In the genomic region with DNA sequence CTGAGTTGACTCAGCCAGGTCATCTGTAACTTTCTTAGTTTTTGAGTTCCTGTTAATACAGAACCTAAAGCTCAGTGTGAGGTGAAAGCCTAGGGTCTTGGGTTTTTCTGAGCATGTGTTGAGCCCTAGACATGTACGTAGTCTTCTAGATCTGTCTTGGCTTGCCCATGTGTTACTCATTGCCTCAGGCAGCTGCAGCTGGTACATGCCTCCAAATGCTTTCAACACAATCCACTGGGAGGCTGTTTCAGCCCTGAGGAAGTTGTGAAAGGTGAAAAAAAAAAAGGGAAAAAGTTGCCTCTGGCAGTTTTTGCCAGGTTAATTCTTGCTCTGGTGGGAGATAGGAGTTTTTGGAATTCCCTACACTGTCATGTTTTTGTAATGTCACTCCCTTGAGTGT, we compare ENCODE assay signal across 16 cellular contexts. TPM values are rescaled to one million over a fixed set of nuclear protein-coding genes. Genes with fewer than 3 reads are reported as not detected.
DNase-seq lines count a peak whose midpoint lies in the region; ATAC-seq and TF ChIP-seq lines count a peak whose summit lies in the region.
"Had no signal": no experiment of that assay in that cellular context is flagged by ENCODE, and none has a peak within 500 bp of the region (broad histone marks: within the 10 kb centered on the region; RNA-seq: fewer than 3 reads in every experiment).

No MANE protein-coding gene starts in this region.

- no peak overlapping the region for H3K4me2 ChIP-seq in mesendoderm (ENCODE audit: low read length)

- no peak overlapping the region for H4K8ac ChIP-seq in mesendoderm (ENCODE audit: low read depth, low read length)

- H2BK120ac ChIP-seq in mesendoderm (ENCODE audit: low read depth, low read length) = no peak overlapping the region

- peaks cover 4% of the 10 kb centered on the region for H3K36me3 ChIP-seq in mesendoderm (ENCODE audit: control insufficient read depth, insufficient read depth, low read length)

- no peak overlapping the region for H3K23ac ChIP-seq in mesendoderm (ENCODE audit: low read length)

- H3K56ac ChIP-seq in mesendoderm (ENCODE audit: low read length) = no peak overlapping the region

- no peaks in the 10 kb centered on the region for H3K79me2 ChIP-seq in mesendoderm (ENCODE audit: control insufficient read depth, insufficient read depth, low read length)

- peaks cover 1% of the 10 kb centered on the region for H3K4me1 ChIP-seq in mesendoderm (ENCODE audit: control insufficient read depth, low read depth, low read length)
- H3K4me1 ChIP-seq: BE2C had no signal

- no peak overlapping the region for H4K5ac ChIP-seq in mesendoderm (ENCODE audit: low read length)

- H3K9ac ChIP-seq in mesendoderm (ENCODE audit: low read length) = no peak overlapping the region

- no peaks in the 10 kb centered on the region for H3K79me1 ChIP-seq in mesendoderm (ENCODE audit: low read length)

- H3K27me3 ChIP-seq in mesendoderm (ENCODE audit: insufficient read depth, low read length, poor library complexity) = no peaks in the 10 kb centered on the region
- H3K27me3 ChIP-seq: BE2C had no signal

- no peak overlapping the region for H2BK15ac ChIP-seq in mesendoderm (replicated peaks; ENCODE audit: low read depth)

- peak overlapping the region; percentile 19 for H3K27ac ChIP-seq in mesendoderm (ENCODE audit: low read depth, low read length)

- H3K4ac ChIP-seq in mesendoderm (ENCODE audit: low read depth, low read length) = no peak overlapping the region

- H3K18ac ChIP-seq in mesendoderm (ENCODE audit: low read length) = no peak overlapping the region

- WGBS in mesendoderm (ENCODE audit: extremely low coverage, insufficient coverage, low lambda C conversion rate) = no CpG with 5 or more reads among the region's 1 CpG

- H3K4me3 ChIP-seq in AG10803 (ENCODE audit: low read length) (no peak overlapping the region), choroid plexus epithelial cell (ENCODE audit: low read depth, low read length) (no peak overlapping the region), mesendoderm (ENCODE audit: low read length) (no peak overlapping the region)

- H2AK5ac ChIP-seq in mesendoderm (ENCODE audit: low read length) = no peak overlapping the region

- ATAC-seq in GM18909 (IDR thresholded peaks at IDR 0.05; ENCODE audit: poor library complexity, unreplicated experiment) (no peak), GM19455 (IDR thresholded peaks at IDR 0.05; ENCODE audit: unreplicated experiment) (no peak), HG03108 (IDR thresholded peaks at IDR 0.05; ENCODE audit: unreplicated experiment) (no peak)
- ATAC-seq: stimulated activated naive CD8-positive, alpha-beta T cell treated with anti-CD3 and anti-CD28 coated beads, Interleukin-15, Interleukin-2, amounts not matched to agents 100 U/mL and 50 U/mL, for 24 hours; T-helper 17 cell had no signal

- DNase-seq in AG10803 (ENCODE audit: low read depth) (peak; percentile 87), NCI-H2171 (lab: John Stamatoyannopoulos, UW) (peak; percentile 82), choroid plexus epithelial cell (ENCODE audit: low read depth) (peak; percentile 72), mesendoderm (peak; percentile 53)
- DNase-seq in stimulated activated CD4-positive, alpha-beta T cell treated with anti-CD3 and anti-CD28 coated beads, Interleukin-2, amount 100 ng/mL, for 24 hours = no peak
- DNase-seq: activated effector memory CD4-positive, alpha-beta T cell treated with anti-CD3 and anti-CD28 coated beads, Interleukin-2, amount 50 U/mL, for 16 hours; BE2C; central memory CD4-positive, alpha-beta T cell; DMS79; NCI-H2227 treated with DMSO at 0.1 percent for 48 hours; stimulated activated CD4-positive, alpha-beta T cell treated with anti-CD3 and anti-CD28 coated beads, Interleukin-4, amount 100 ng/mL, for 24 hours; stimulated activated naive CD8-positive, alpha-beta T cell treated with anti-CD3 and anti-CD28 coated beads, Interleukin-15, Interleukin-2, amounts not matched to agents 100 U/mL and 50 U/mL, for 24 hours; T-helper 17 cell had no signal

- H2BK5ac ChIP-seq in mesendoderm (ENCODE audit: low read length) = no peak overlapping the region

- no peak; the same call in 1 of the 2 replicates for TF ChIP-seq CTCF in AG10803 (conservative IDR thresholded peaks at IDR 0.05; ENCODE audit: low read length)
- TF ChIP-seq CTCF in choroid plexus epithelial cell (conservative IDR thresholded peaks at IDR 0.05; ENCODE audit: low read depth, low read length) = no peak

RNA-seq across cellular contexts. Expression of a gene that starts 54.2 kb away (rescaled TPM):
- 429 TPM for polyA plus RNA-seq in mesendoderm (2013, experiment 1 of 2)
- 421 TPM for polyA plus RNA-seq in mesendoderm (2013, experiment 2 of 2)

Comparison
In these comparisons a context has a peak if more than half of its experiments do, and no peak if none do; other contexts are left out.
1. DNase-seq: peak in AG10803 (single experiment), NCI-H2171 (single experiment), choroid plexus epithelial cell (single experiment) and mesendoderm (single experiment); none in stimulated activated CD4-positive, alpha-beta T cell treated with anti-CD3 and anti-CD28 coated beads, Interleukin-2, amount 100 ng/mL, for 24 hours (0 of 2).